In genomic region chr22:17272511-17272991, GRCh38 we compare ENCODE assay signal across 17 cellular contexts. TPM values are rescaled to one million over a fixed set of nuclear protein-coding genes. Genes with fewer than 3 reads are reported as not detected.
DNase-seq lines count a peak whose midpoint lies in the region; ATAC-seq and TF ChIP-seq lines count a peak whose summit lies in the region.
"Had no signal": no experiment of that assay in that cellular context is flagged by ENCODE, and none has a peak within 500 bp of the region (broad histone marks: within the 10 kb centered on the region; RNA-seq: fewer than 3 reads in every experiment).

No MANE protein-coding gene starts in this region.

- peaks cover 0 to 6% of the 10 kb centered on the region in 2 donors for H3K4me1 Mint-ChIP-seq in effector memory CD8-positive, alpha-beta T cell (ENCODE audit: low read depth in 2 of 2)
- H3K4me1 Mint-ChIP-seq in naive B cell: peaks cover 7 to 10% (median 7%) of the 10 kb centered on the region in 3 donors
- peaks cover 0 to 7% (median 2%) of the 10 kb centered on the region in 3 donors for H3K4me1 Mint-ChIP-seq in CD8-positive, alpha-beta memory T cell

- peak overlapping the region; percentile 9; the same call in 1 of the 2 replicates for H3K4me3 ChIP-seq in HUES6 (ENCODE audit: low read depth, low read length)
- no peak overlapping the region for H3K4me3 ChIP-seq in tibial nerve
- no peak overlapping the region for H3K4me3 ChIP-seq in CD8-positive, alpha-beta memory T cell (ENCODE audit: low read length)
- H3K4me3 ChIP-seq: MG63 had no signal

- H3K9me3 ChIP-seq in HUES6 (ENCODE audit: control insufficient read depth, insufficient read depth, low read depth, low read length): no peaks in the 10 kb centered on the region
- no peaks in the 10 kb centered on the region for H3K9me3 ChIP-seq in tibial nerve
- no peaks in the 10 kb centered on the region for H3K9me3 ChIP-seq in CD8-positive, alpha-beta memory T cell (ENCODE audit: low read length)
- H3K9me3 ChIP-seq: MG63 had no signal

- no peak overlapping the region for H3K4me3 Mint-ChIP-seq in effector memory CD8-positive, alpha-beta T cell
- H3K4me3 Mint-ChIP-seq in naive B cell: no peak overlapping the region
- no peak overlapping the region for H3K4me3 Mint-ChIP-seq in CD8-positive, alpha-beta memory T cell
- H3K4me3 Mint-ChIP-seq: CD8-positive, alpha-beta T cell; HFFc6; naive thymus-derived CD4-positive, alpha-beta T cell had no signal

- H3K27me3 Mint-ChIP-seq in effector memory CD8-positive, alpha-beta T cell: no peaks in the 10 kb centered on the region
- no peaks in the 10 kb centered on the region for H3K27me3 Mint-ChIP-seq in naive B cell
- H3K27me3 Mint-ChIP-seq in CD8-positive, alpha-beta memory T cell: no peaks in the 10 kb centered on the region
- H3K27me3 Mint-ChIP-seq: naive thymus-derived CD4-positive, alpha-beta T cell had no signal

- H3K27ac ChIP-seq in HUES6 (ENCODE audit: low read depth, low read length): peak overlapping the region; percentile 42
- no peak overlapping the region for H3K27ac ChIP-seq in tibial nerve
- no peak overlapping the region for H3K27ac ChIP-seq in CD8-positive, alpha-beta memory T cell (ENCODE audit: low read depth, low read length)
- H3K27ac ChIP-seq: skin epidermis had no signal

- TF ChIP-seq EP300 in tibial nerve (IDR thresholded peaks at IDR 0.05): no peak

- no peak for TF ChIP-seq POLR2A in tibial nerve (IDR thresholded peaks at IDR 0.05)

- no peaks in the 10 kb centered on the region for H3K36me3 ChIP-seq in HUES6 (ENCODE audit: control insufficient read depth, insufficient read depth, low read length)
- no peaks in the 10 kb centered on the region for H3K36me3 ChIP-seq in tibial nerve
- no peaks in the 10 kb centered on the region for H3K36me3 ChIP-seq in CD8-positive, alpha-beta memory T cell (ENCODE audit: insufficient read depth, low read length)
- H3K36me3 ChIP-seq: MG63 had no signal

- CTCF ChIA-PET in CD8-positive, alpha-beta memory T cell (lab: Charles Lee): interaction anchor here (1.2 kb wide), 1 partner anchor 12 kb away, joined by 4 read pairs; no protein-coding TSS in a partner anchor

- DNase-seq in D341Med (ENCODE audit: low spot score) (peak; percentile 10), naive B cell (no peak), tibial nerve (ENCODE audit: low spot score in 2 of 2) (no peak), NCI-H1105 (lab: John Stamatoyannopoulos, UW) (no peak), Right ventricle myocardium inferior (ENCODE audit: missing footprints) (no peak)
- DNase-seq in effector memory CD8-positive, alpha-beta T cell: no peak
- no peak for DNase-seq in CD8-positive, alpha-beta memory T cell
- DNase-seq: activated CD4-positive, alpha-beta T cell treated with anti-CD3 and anti-CD28 coated beads for 4 hours; CD8-positive, alpha-beta T cell; foreskin melanocyte; HFFc6; MG63; naive thymus-derived CD4-positive, alpha-beta T cell; substantia nigra had no signal

- ATAC-seq in effector memory CD8-positive, alpha-beta T cell (replicated peaks): no peak
- ATAC-seq in naive B cell (ENCODE audit: low read depth in 2 of 2): no peak
- ATAC-seq in Right ventricle myocardium inferior: no peak
- ATAC-seq: CD8-positive, alpha-beta T cell; naive thymus-derived CD4-positive, alpha-beta T cell; SK-N-SH treated with all-trans-retinoic acid at 6 μM for 48 hours had no signal

- no peaks in the 10 kb centered on the region for H3K27me3 ChIP-seq in HUES6 (ENCODE audit: control insufficient read depth, insufficient read depth, low read length)
- no peaks in the 10 kb centered on the region for H3K27me3 ChIP-seq in tibial nerve
- no peaks in the 10 kb centered on the region for H3K27me3 ChIP-seq in CD8-positive, alpha-beta memory T cell (ENCODE audit: insufficient read depth, low read length, poor library complexity, severe bottlenecking)
- H3K27me3 ChIP-seq: MG63 had no signal

- intact Hi-C loops in Right ventricle myocardium inferior (cut with DNase I): no loop called here

- H3K9ac ChIP-seq in HUES6 (ENCODE audit: low read length): peak overlapping the region; percentile 55

- POLR2A ChIA-PET in CD8-positive, alpha-beta memory T cell (lab: Charles Lee): no interaction called here

- 51 to 53% methylated on average over 4 of the region's 4 CpGs for WGBS in tibial nerve, 2 donors

- no peak for TF ChIP-seq CTCF in tibial nerve (IDR thresholded peaks at IDR 0.05)

- H3K36me3 Mint-ChIP-seq in effector memory CD8-positive, alpha-beta T cell (ENCODE audit: insufficient read depth): peaks cover 7% of the 10 kb centered on the region
- H3K36me3 Mint-ChIP-seq in naive B cell: no peaks in the 10 kb centered on the region
- H3K36me3 Mint-ChIP-seq in CD8-positive, alpha-beta memory T cell: no peaks in the 10 kb centered on the region
- H3K36me3 Mint-ChIP-seq: CD8-positive, alpha-beta T cell; naive thymus-derived CD4-positive, alpha-beta T cell had no signal

- H3K9me3 Mint-ChIP-seq in effector memory CD8-positive, alpha-beta T cell: no peaks in the 10 kb centered on the region
- no peaks in the 10 kb centered on the region for H3K9me3 Mint-ChIP-seq in naive B cell
- no peaks in the 10 kb centered on the region for H3K9me3 Mint-ChIP-seq in CD8-positive, alpha-beta memory T cell
- H3K9me3 Mint-ChIP-seq: CD8-positive, alpha-beta T cell; naive thymus-derived CD4-positive, alpha-beta T cell had no signal

- peak overlapping the region; percentile 30 to 77 for H3K27ac Mint-ChIP-seq in effector memory CD8-positive, alpha-beta T cell
- peak overlapping the region in 4 of 6 donors; percentile 39 to 80 (median 56) for H3K27ac Mint-ChIP-seq in naive B cell
- H3K27ac Mint-ChIP-seq in CD8-positive, alpha-beta memory T cell: peak overlapping the region in 3 of 8 donors; percentile 3 to 78 (median 50)
- H3K27ac Mint-ChIP-seq: HFFc6 had no signal

- H3K4me1 ChIP-seq in HUES6 (ENCODE audit: control insufficient read depth, insufficient read depth, low read length): peaks cover 44% of the 10 kb centered on the region
- no peaks in the 10 kb centered on the region for H3K4me1 ChIP-seq in tibial nerve
- no peaks in the 10 kb centered on the region for H3K4me1 ChIP-seq in CD8-positive, alpha-beta memory T cell (ENCODE audit: insufficient read depth, low read length)

RNA-seq across cellular contexts. Expression of gene ADA2, which starts 53.3 kb away (rescaled TPM):
- polyA plus RNA-seq in naive B cell (ENCODE audit: low read depth in 6 of 6): 10 to 100 TPM; 49.2 to 93.8 (median 63.7) TPM
- total RNA-seq in tibial nerve (10 to 100 TPM in 3 of 4 donors, 1 to 10 TPM in 1; 8.6 to 15.6 (median 13.2) TPM), Right ventricle myocardium inferior (39.6 TPM)
- total RNA-seq in CD8-positive, alpha-beta memory T cell: 10 to 100 TPM in 1 of 2 experiments, 1 to 10 TPM in 1; 8.6 to 11.1 TPM
- 76.9 TPM for polyA plus RNA-seq in CD8-positive, alpha-beta memory T cell
